ENCODE assay signal across 8 cellular contexts in the genomic region with DNA sequence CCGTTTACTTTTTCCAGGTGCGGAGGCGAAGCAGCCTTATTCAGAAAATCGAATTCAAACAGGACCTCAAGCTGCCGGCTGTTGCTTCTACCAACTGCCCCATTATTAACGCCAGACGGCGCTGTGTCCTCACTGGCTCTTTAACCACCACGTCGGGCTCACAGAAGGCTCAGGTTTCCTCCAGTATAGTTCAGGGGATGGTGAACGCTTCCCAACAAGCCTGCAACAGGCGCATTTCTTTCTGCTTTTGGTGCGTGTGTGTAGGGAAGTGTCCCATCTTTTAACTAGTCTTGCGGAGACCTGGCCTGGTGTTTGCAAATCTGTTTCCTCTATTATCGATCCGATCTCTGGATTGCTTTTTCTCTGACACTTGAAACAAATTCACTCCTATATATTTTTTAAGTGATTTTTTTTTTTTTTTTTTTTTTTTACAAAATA. TPM values are rescaled to one million over a fixed set of nuclear protein-coding genes. Genes with fewer than 3 reads are reported as not detected.
DNase-seq lines count a peak whose midpoint lies in the region; FAIRE-seq lines count a peak whose summit lies in the region.

No MANE protein-coding gene starts in this region.

- peak; percentile 63 for DNase-seq in GM18507 (ENCODE audit: extremely low spot score, insufficient read length, low read depth)
- DNase-seq in HPDE6-E6E7 (ENCODE audit: extremely low spot score): peak; percentile 89
- peak; percentile 98 for DNase-seq in NCI-H82 (lab: John Stamatoyannopoulos, UW)
- peak; percentile 64 to 77 for DNase-seq in activated CD4-positive, alpha-beta T cell treated with anti-CD3 and anti-CD28 coated beads, Interleukin-2, amount 50 U/mL, for 48 hours
- DNase-seq in ecto neural progenitor cell (ENCODE audit: low spot score): peak; percentile 85
- peak; percentile 85 to 91 for DNase-seq in lung microvascular endothelial cell (ENCODE audit: low read depth in 2 of 2)
- peak; percentile 30 for DNase-seq in stimulated activated CD8-positive, alpha-beta memory T cell treated with anti-CD3 and anti-CD28 coated beads, Interleukin-15, amount 100 ng/mL, for 1 hour (ENCODE audit: low read depth)

- FAIRE-seq in A204.1 (lab: Jason Lieb, UNC) (peak; percentile 46), GM18507 (lab: Jason Lieb, UNC) (peak; percentile 89)

RNA-seq across cellular contexts. Expression of a gene that starts 0.8 kb away (rescaled TPM):
- under 0.01 and 0.20 TPM in 2 replicates for total RNA-seq in lung microvascular endothelial cell

Comparison
In these comparisons a context has a peak if more than half of its experiments do, and no peak if none do; other contexts are left out.
1. Peak in every context shown above with its lines: DNase-seq.
2. DNase-seq: peak in every context shown above with its lines; median percentile 98 in NCI-H82; 89 in HPDE6-E6E7; 88 in lung microvascular endothelial cell; 85 in ecto neural progenitor cell; 70 in activated CD4-positive, alpha-beta T cell treated with anti-CD3 and anti-CD28 coated beads, Interleukin-2, amount 50 U/mL, for 48 hours; 63 in GM18507; 30 in stimulated activated CD8-positive, alpha-beta memory T cell treated with anti-CD3 and anti-CD28 coated beads, Interleukin-15, amount 100 ng/mL, for 1 hour.